8 cellular contexts compared by ENCODE assay signal in genomic region chr1:39576016-39576657, GRCh38. TPM values are rescaled to one million over a fixed set of nuclear protein-coding genes. Genes with fewer than 3 reads are reported as not detected.
DNase-seq lines count a peak whose midpoint lies in the region; TF ChIP-seq lines count a peak whose summit lies in the region.

No MANE protein-coding gene starts in this region.

- H3K27me3 ChIP-seq in ovary, result no peaks in the 10 kb centered on the region

- H3K27ac ChIP-seq in ovary, result peak overlapping the region; percentile 43 to 70

- H3K9me3 ChIP-seq in ovary, result no peaks in the 10 kb centered on the region

- TF ChIP-seq POLR2A in ovary (IDR thresholded peaks at IDR 0.05), result no peak

- H3K4me3 ChIP-seq in HFF-Myc (replicated peaks; ENCODE audit: low read depth, low read length) (peak overlapping the region; percentile 60), ovary (peak overlapping the region; percentile 92)

- TF ChIP-seq EP300 in ovary (IDR thresholded peaks at IDR 0.05), result no peak

- H3K36me3 ChIP-seq in ovary, result no peaks in the 10 kb centered on the region

- no peak for TF ChIP-seq CTCF in GM13977 (IDR thresholded peaks at IDR 0.05; ENCODE audit: extremely low read depth, insufficient read depth, missing control alignments)
- TF ChIP-seq CTCF in HFF-Myc (IDR thresholded peaks at IDR 0.05; ENCODE audit: low read depth, low read length, missing control alignments), result no peak
- TF ChIP-seq CTCF in ovary (IDR thresholded peaks at IDR 0.05), result no peak

- H3K4me1 ChIP-seq in ovary (ENCODE audit: insufficient read depth), result peaks cover 8% of the 10 kb centered on the region

- intact Hi-C loops in ovary (cut with DNase I), result no loop called here

- DNase-seq in GM13977 (ENCODE audit: low spot score) (peak; percentile 61), HFF-Myc (ENCODE audit: extremely low read depth, low read depth) (no peak), NCI-H2107 (lab: John Stamatoyannopoulos, UW) (peak; percentile 100), activated gamma-delta T cell (lab: John Stamatoyannopoulos, UW) (peak; percentile 42), germinal center (ENCODE audit: low spot score) (peak; percentile 53), ovary (peak; percentile 29 to 67 (median 43)), GOT3 (lab: John Stamatoyannopoulos, UW) (no peak), NCI-H187 treated with DMSO at 0.1 percent for 48 hours (lab: John Stamatoyannopoulos, UW) (no peak)

- in situ Hi-C loops in GM13977 (cut with MboI; ENCODE audit: low pct_unique_long_range_greater_than_20kb, low sequenced_read_pairs, unreplicated experiment), result no loop called here

- 0 to 1% (median 0%) methylated on average over 87 of the region's 87 CpGs for WGBS in ovary, 3 donors

RNA-seq across cellular contexts. Expression of gene PABPC4, which starts 0.5 kb away (rescaled TPM):
- 100 to 1,000 TPM; 139 to 345 (median 259) TPM for total RNA-seq in ovary
- 100 to 1,000 TPM; 127 to 316 TPM for polyA plus RNA-seq in ovary

Comparison
In these comparisons a context has a peak if more than half of its experiments do, and no peak if none do; other contexts are left out.
1. DNase-seq: peak in GM13977 (single experiment), NCI-H2107 (single experiment), activated gamma-delta T cell (single experiment), germinal center (single experiment) and ovary (5 of 5); none in HFF-Myc (single experiment), GOT3 (single experiment) and NCI-H187 treated with DMSO at 0.1 percent for 48 hours (single experiment).